21 cellular contexts compared by ENCODE assay signal in genomic region chr11:28999620-29000019, GRCh38.
DNase-seq lines count a peak whose midpoint lies in the region; ATAC-seq and TF ChIP-seq lines count a peak whose summit lies in the region.
"Had no signal": no experiment of that assay in that cellular context is flagged by ENCODE, and none has a peak within 500 bp of the region (broad histone marks: within the 10 kb centered on the region; RNA-seq: fewer than 3 reads in every experiment).

No MANE protein-coding gene starts in this region.

- no peak overlapping the region for H3K9ac ChIP-seq in mesendoderm (ENCODE audit: low read length)

- H2BK15ac ChIP-seq in mesendoderm (replicated peaks; ENCODE audit: low read depth) = peak overlapping the region; percentile 19

- H3K36me3 Mint-ChIP-seq in stimulated activated naive B cell treated with anti-CD40 and anti-IgM and Interleukin-4, amounts not matched to agents 10 μg/mL and 1 μg/mL and 100 μg/mL, for 72 hours = no peaks in the 10 kb centered on the region
- H3K36me3 Mint-ChIP-seq: CD14-positive monocyte had no signal

- H2BK5ac ChIP-seq in mesendoderm (ENCODE audit: low read length) = no peak overlapping the region

- peak overlapping the region; percentile 64 for H2AFZ ChIP-seq in ACC112 (ENCODE audit: low read length, unreplicated experiment)

- no peak overlapping the region for H3K56ac ChIP-seq in mesendoderm (ENCODE audit: low read length)

- intact Hi-C loops in dorsolateral prefrontal cortex (cut with DNase I) = no loop called here

- no peak overlapping the region for H3K4me3 Mint-ChIP-seq in stimulated activated naive B cell treated with anti-CD40 and anti-IgM and Interleukin-4, amounts not matched to agents 10 μg/mL and 1 μg/mL and 100 μg/mL, for 72 hours
- H3K4me3 Mint-ChIP-seq: CD14-positive monocyte, T-helper 17 cell had no signal

- peak; percentile 11 for DNase-seq in mesendoderm
- DNase-seq in stimulated activated naive B cell treated with anti-CD40 and anti-IgM and Interleukin-4, amounts not matched to agents 10 μg/mL and 1 μg/mL and 100 μg/mL, for 72 hours = no peak
- DNase-seq in dorsolateral prefrontal cortex = no peak
- no peak for DNase-seq in effector memory CD4-positive, alpha-beta T cell
- DNase-seq: DMS79, Karpas-422, NCI-H1092, NCI-H1436 treated with DMSO at 0.1 percent for 48 hours, NCI-H2029 treated with DMSO at 0.1 percent for 48 hours, NCI-H2171, NCI-H446 treated with DMSO at 0.1 percent for 48 hours, NCI-H69, T-helper 17 cell had no signal

- H3K27ac Mint-ChIP-seq in stimulated activated naive B cell treated with anti-CD40 and anti-IgM and Interleukin-4, amounts not matched to agents 10 μg/mL and 1 μg/mL and 100 μg/mL, for 72 hours = no peak overlapping the region
- H3K27ac Mint-ChIP-seq: CD14-positive monocyte, T-helper 17 cell had no signal

- no peaks in the 10 kb centered on the region for H3K4me1 Mint-ChIP-seq in stimulated activated naive B cell treated with anti-CD40 and anti-IgM and Interleukin-4, amounts not matched to agents 10 μg/mL and 1 μg/mL and 100 μg/mL, for 72 hours
- H3K4me1 Mint-ChIP-seq: CD14-positive monocyte, T-helper 17 cell had no signal

- no peak overlapping the region for H4K5ac ChIP-seq in mesendoderm (ENCODE audit: low read length)

- no peak overlapping the region for H2AK5ac ChIP-seq in mesendoderm (ENCODE audit: low read length)

- H3K18ac ChIP-seq in mesendoderm (ENCODE audit: low read length) = no peak overlapping the region

- H3K9me3 ChIP-seq in effector memory CD4-positive, alpha-beta T cell (ENCODE audit: control insufficient read depth, low read length) = no peaks in the 10 kb centered on the region
- H3K9me3 ChIP-seq: HAP-1 had no signal

- H3K27ac ChIP-seq in ACC112 (ENCODE audit: low read depth, low read length) (no peak overlapping the region), mesendoderm (ENCODE audit: low read depth, low read length) (no peak overlapping the region), dorsolateral prefrontal cortex (no peak overlapping the region)
- H3K27ac ChIP-seq in effector memory CD4-positive, alpha-beta T cell (ENCODE audit: insufficient read depth, low read length, poor library complexity, severe bottlenecking) = no peak overlapping the region
- H3K27ac ChIP-seq: 22Rv1, HL-60 had no signal

- WGBS in mesendoderm (ENCODE audit: extremely low coverage, insufficient coverage, low lambda C conversion rate) = no CpG with 5 or more reads among the region's 1 CpG

- no peak overlapping the region for H2BK120ac ChIP-seq in mesendoderm (ENCODE audit: low read depth, low read length)

- no peaks in the 10 kb centered on the region for H3K27me3 Mint-ChIP-seq in stimulated activated naive B cell treated with anti-CD40 and anti-IgM and Interleukin-4, amounts not matched to agents 10 μg/mL and 1 μg/mL and 100 μg/mL, for 72 hours
- H3K27me3 Mint-ChIP-seq: T-helper 17 cell had no signal

- no peak for TF ChIP-seq CTCF in dorsolateral prefrontal cortex (IDR thresholded peaks at IDR 0.05 in 54 of 56, conservative IDR thresholded peaks at IDR 0.05 in 2 of 56; ENCODE audit: low read depth in 1 of 56, partially characterized antibody in 56 of 56)

- H3K23ac ChIP-seq in mesendoderm (ENCODE audit: low read length) = no peak overlapping the region

- no peak overlapping the region for H4K8ac ChIP-seq in mesendoderm (ENCODE audit: low read depth, low read length)

- H3K27me3 ChIP-seq in ACC112 (ENCODE audit: insufficient read depth, low read length) (no peaks in the 10 kb centered on the region), mesendoderm (ENCODE audit: insufficient read depth, low read length, poor library complexity) (no peaks in the 10 kb centered on the region), dorsolateral prefrontal cortex (no peaks in the 10 kb centered on the region)
- no peaks in the 10 kb centered on the region for H3K27me3 ChIP-seq in effector memory CD4-positive, alpha-beta T cell (replicated peaks; ENCODE audit: control insufficient read depth, insufficient read depth, low read length, poor library complexity, severe bottlenecking)

- H3K4ac ChIP-seq in mesendoderm (ENCODE audit: low read depth, low read length) = no peak overlapping the region

- no peaks in the 10 kb centered on the region for H3K79me1 ChIP-seq in mesendoderm (ENCODE audit: low read length)

- peaks cover 8% of the 10 kb centered on the region for H3K4me1 ChIP-seq in ACC112 (ENCODE audit: control insufficient read depth, insufficient read depth, low read length, unreplicated experiment)
- H3K4me1 ChIP-seq in mesendoderm (ENCODE audit: control insufficient read depth, low read depth, low read length) = no peaks in the 10 kb centered on the region
- H3K4me1 ChIP-seq in effector memory CD4-positive, alpha-beta T cell (ENCODE audit: control insufficient read depth, insufficient read depth, low read length, poor library complexity, severe bottlenecking) = no peaks in the 10 kb centered on the region
- H3K4me1 ChIP-seq: HAP-1 had no signal

- no peaks in the 10 kb centered on the region for H3K36me3 ChIP-seq in ACC112 (ENCODE audit: insufficient read depth, low read length)
- H3K36me3 ChIP-seq in mesendoderm (ENCODE audit: control insufficient read depth, insufficient read depth, low read length) = no peaks in the 10 kb centered on the region
- no peaks in the 10 kb centered on the region for H3K36me3 ChIP-seq in effector memory CD4-positive, alpha-beta T cell (ENCODE audit: control insufficient read depth, insufficient read depth, low read length)
- H3K36me3 ChIP-seq: HAP-1 had no signal

- H3K79me2 ChIP-seq in ACC112 (ENCODE audit: control insufficient read depth, insufficient read depth, low read length, unreplicated experiment) (no peaks in the 10 kb centered on the region), mesendoderm (ENCODE audit: control insufficient read depth, insufficient read depth, low read length) (no peaks in the 10 kb centered on the region)

- peaks cover 0 to 3% of the 10 kb centered on the region in 2 donors for H3K9me3 Mint-ChIP-seq in stimulated activated naive B cell treated with anti-CD40 and anti-IgM and Interleukin-4, amounts not matched to agents 10 μg/mL and 1 μg/mL and 100 μg/mL, for 72 hours

- no peak overlapping the region for H3K4me3 ChIP-seq in ACC112 (ENCODE audit: low read depth, low read length)
- H3K4me3 ChIP-seq in mesendoderm (ENCODE audit: low read length) = no peak overlapping the region
- H3K4me3 ChIP-seq in dorsolateral prefrontal cortex = no peak overlapping the region
- no peak overlapping the region for H3K4me3 ChIP-seq in effector memory CD4-positive, alpha-beta T cell (ENCODE audit: insufficient read depth, low read depth, low read length, poor library complexity, severe bottlenecking)
- H3K4me3 ChIP-seq: HAP-1 had no signal

- ATAC-seq in HG02938 (IDR thresholded peaks at IDR 0.05; ENCODE audit: unreplicated experiment) (peak; percentile 64), SK-N-SH treated with all-trans-retinoic acid at 6 μM for 48 hours (0 out of 3 replicates have a peak, but pooled peaks have one; percentile 21), GM18517 (IDR thresholded peaks at IDR 0.05; ENCODE audit: unreplicated experiment) (no peak)
- no peak for ATAC-seq in stimulated activated naive B cell treated with anti-CD40 and anti-IgM and Interleukin-4, amounts not matched to agents 10 μg/mL and 1 μg/mL and 100 μg/mL, for 72 hours (replicated peaks)
- ATAC-seq: T-helper 17 cell had no signal

- H3K4me2 ChIP-seq in mesendoderm (ENCODE audit: low read length) = no peak overlapping the region

TF ChIP-seq in SK-N-SH treated with all-trans-retinoic acid at 6 μM for 48 hours, 23 proteins besides CTCF, POLR2A, EP300 and RAD21 (continues in another document):
- TF ChIP-seq SNAI2 (CRISPR knock-in tag; IDR thresholded peaks at IDR 0.05) (no peak), ZNF8 (CRISPR knock-in tag; IDR thresholded peaks at IDR 0.05) (no peak), ZNF70 (CRISPR knock-in tag; IDR thresholded peaks at IDR 0.05) (no peak), ZFP30 (CRISPR knock-in tag; IDR thresholded peaks at IDR 0.05) (no peak), ARNTL (CRISPR knock-in tag; IDR thresholded peaks at IDR 0.05; ENCODE audit: borderline replicate concordance, low read depth) (no peak), OSR1 (CRISPR knock-in tag; IDR thresholded peaks at IDR 0.05) (no peak), POU6F1 (CRISPR knock-in tag; IDR thresholded peaks at IDR 0.05; ENCODE audit: borderline replicate concordance, low read depth) (no peak), RARB (CRISPR knock-in tag; IDR thresholded peaks at IDR 0.05) (no peak), ISL1 (CRISPR knock-in tag; IDR thresholded peaks at IDR 0.05) (no peak), TCF4 (CRISPR knock-in tag; IDR thresholded peaks at IDR 0.05; ENCODE audit: borderline replicate concordance) (no peak), CSDC2 (CRISPR knock-in tag; IDR thresholded peaks at IDR 0.05) (no peak), PPARA (CRISPR knock-in tag; IDR thresholded peaks at IDR 0.05; ENCODE audit: borderline replicate concordance) (no peak), ZNF565 (CRISPR knock-in tag; conservative IDR thresholded peaks at IDR 0.05; ENCODE audit: low read depth) (no peak), GLIS3 (CRISPR knock-in tag; IDR thresholded peaks at IDR 0.05) (no peak)

Comparison
In these comparisons a context has a peak if more than half of its experiments do, and no peak if none do; other contexts are left out.
1. ATAC-seq: peak in HG02938 (single experiment) and SK-N-SH treated with all-trans-retinoic acid at 6 μM for 48 hours (single experiment); none in stimulated activated naive B cell treated with anti-CD40 and anti-IgM and Interleukin-4, amounts not matched to agents 10 μg/mL and 1 μg/mL and 100 μg/mL, for 72 hours (0 of 2) and GM18517 (single experiment).